Comparison of ENCODE assay signal across 8 cellular contexts in the genomic region with DNA sequence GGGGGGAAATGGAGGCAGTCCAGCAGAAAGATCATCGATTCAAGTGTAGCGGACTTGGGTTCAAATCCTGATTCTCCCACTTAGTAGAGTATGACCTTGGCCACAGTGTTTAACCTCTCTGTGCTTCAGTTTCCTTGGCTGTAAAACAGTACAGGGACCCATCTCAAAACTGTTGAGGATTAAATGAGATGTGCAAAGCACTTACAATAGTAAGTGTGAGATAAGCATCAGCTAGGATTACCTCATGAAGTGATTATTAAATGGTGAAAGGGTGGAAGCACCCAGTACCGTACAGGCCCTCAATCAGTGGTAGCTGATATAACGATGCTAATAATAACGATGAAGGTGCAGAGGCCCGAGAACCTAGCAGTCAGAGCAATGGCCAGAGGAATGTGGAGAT. TPM values are rescaled to one million over a fixed set of nuclear protein-coding genes. Genes with fewer than 3 reads are reported as not detected.
DNase-seq lines count a peak whose midpoint lies in the region; ATAC-seq lines count a peak whose summit lies in the region.

No MANE protein-coding gene starts in this region.

- peaks cover 29 to 63% (median 54%) of the 10 kb centered on the region in 4 donors for H3K4me1 Mint-ChIP-seq in CD4-positive, alpha-beta memory T cell
- peaks cover 14% of the 10 kb centered on the region for H3K4me1 Mint-ChIP-seq in activated T-helper 17 cell treated with anti-CD3 and anti-CD28 coated beads, Interleukin-2, amount 50 U/mL, for 72 hours

- H3K27me3 Mint-ChIP-seq in CD4-positive, alpha-beta memory T cell = no peaks in the 10 kb centered on the region
- H3K27me3 Mint-ChIP-seq in activated T-helper 17 cell treated with anti-CD3 and anti-CD28 coated beads, Interleukin-2, amount 50 U/mL, for 72 hours = no peaks in the 10 kb centered on the region

- H3K4me3 ChIP-seq in CD4-positive, alpha-beta memory T cell (ENCODE audit: low read length in 2 of 2) = peak overlapping the region; percentile 36 to 70
- H3K4me3 ChIP-seq in muscle layer of colon (ENCODE audit: low read depth in 1 of 2, low read length in 2 of 2) = no peak overlapping the region

- peak overlapping the region; percentile 96 to 100 (median 99) for H3K27ac Mint-ChIP-seq in CD4-positive, alpha-beta memory T cell
- H3K27ac Mint-ChIP-seq in activated T-helper 17 cell treated with anti-CD3 and anti-CD28 coated beads, Interleukin-2, amount 50 U/mL, for 72 hours = peak overlapping the region; percentile 98

- ATAC-seq in HG02759 (IDR thresholded peaks at IDR 0.05; ENCODE audit: unreplicated experiment) = peak; percentile 0
- ATAC-seq in activated T-helper 17 cell treated with anti-CD3 and anti-CD28 coated beads, Interleukin-2, amount 50 U/mL, for 72 hours (replicated peaks) = peak; percentile 7
- ATAC-seq in GM21390 (IDR thresholded peaks at IDR 0.05; ENCODE audit: unreplicated experiment) = no peak

- H3K36me3 Mint-ChIP-seq in CD4-positive, alpha-beta memory T cell = peaks cover 0 to 7% of the 10 kb centered on the region in 2 donors
- peaks cover 27% of the 10 kb centered on the region for H3K36me3 Mint-ChIP-seq in activated T-helper 17 cell treated with anti-CD3 and anti-CD28 coated beads, Interleukin-2, amount 50 U/mL, for 72 hours (ENCODE audit: low read depth)

- H3K4me3 Mint-ChIP-seq in CD4-positive, alpha-beta memory T cell = peak overlapping the region; percentile 73 to 92 (median 84)
- peak overlapping the region; percentile 88 for H3K4me3 Mint-ChIP-seq in activated T-helper 17 cell treated with anti-CD3 and anti-CD28 coated beads, Interleukin-2, amount 50 U/mL, for 72 hours

- intact Hi-C loops in CD4-positive, alpha-beta memory T cell (cut with micrococcal nuclease) = loop anchor here (1.0 to 5.0 kb wide), 7 partner anchors 15 to 419 kb away; a partner anchor contains a TSS

- no peaks in the 10 kb centered on the region for H3K36me3 ChIP-seq in CD4-positive, alpha-beta memory T cell (ENCODE audit: insufficient read depth, low read length)
- H3K36me3 ChIP-seq in muscle layer of colon (ENCODE audit: insufficient read depth, low read length) = no peaks in the 10 kb centered on the region

- peaks cover 53% of the 10 kb centered on the region for H3K4me1 ChIP-seq in CD4-positive, alpha-beta memory T cell (ENCODE audit: insufficient read depth, low read length)
- H3K4me1 ChIP-seq in muscle layer of colon (ENCODE audit: insufficient read depth, low read length) = peaks cover 11% of the 10 kb centered on the region

- peak overlapping the region; percentile 97 for H3K27ac ChIP-seq in CD4-positive, alpha-beta memory T cell (ENCODE audit: low read depth, low read length)
- peak overlapping the region; percentile 23 for H3K27ac ChIP-seq in muscle layer of colon (ENCODE audit: low read depth, low read length)

- H3K9ac ChIP-seq in muscle layer of colon (ENCODE audit: low read length) = peak overlapping the region; percentile 5

- no peaks in the 10 kb centered on the region for H3K9me3 ChIP-seq in CD4-positive, alpha-beta memory T cell (ENCODE audit: control insufficient read depth in 1 of 2, low read length in 2 of 2)
- no peaks in the 10 kb centered on the region for H3K9me3 ChIP-seq in muscle layer of colon (ENCODE audit: low read length)

- H3K27me3 ChIP-seq in CD4-positive, alpha-beta memory T cell (ENCODE audit: insufficient read depth, low read length) = no peaks in the 10 kb centered on the region
- H3K27me3 ChIP-seq in muscle layer of colon (ENCODE audit: control insufficient read depth in 1 of 2, insufficient read depth in 2 of 2, low read length in 2 of 2) = peaks cover 7 to 8% of the 10 kb centered on the region in 2 donors

- CTCF ChIA-PET in CD4-positive, alpha-beta memory T cell (lab: Charles Lee; ENCODE audit: partially characterized antibody) = interaction anchor here (0.7 to 13.2 kb wide), 21 partner anchors 9 to 221 kb away, joined by 3 to 462 read pairs (median 5); a partner anchor contains a TSS

- H3K9me3 Mint-ChIP-seq in CD4-positive, alpha-beta memory T cell = peaks cover 0 to 2% (median 0%) of the 10 kb centered on the region in 8 donors
- H3K9me3 Mint-ChIP-seq in activated T-helper 17 cell treated with anti-CD3 and anti-CD28 coated beads, Interleukin-2, amount 50 U/mL, for 72 hours = no peaks in the 10 kb centered on the region

- DNase-seq in CD4-positive, alpha-beta memory T cell = no peak
- no peak for DNase-seq in stimulated activated CD4-positive, alpha-beta T cell treated with anti-CD3 and anti-CD28 coated beads, Interleukin-2, amount 100 ng/mL, for 48 hours
- no peak for DNase-seq in central memory CD4-positive, alpha-beta T cell
- no peak for DNase-seq in COLO668 (lab: John Stamatoyannopoulos, UW; ENCODE audit: unreplicated experiment)

- POLR2A ChIA-PET in CD4-positive, alpha-beta memory T cell (lab: Charles Lee; ENCODE audit: partially characterized antibody) = interaction anchor here (0.6 to 20.8 kb wide), 19 partner anchors 9 to 345 kb away, joined by 3 to 1740 read pairs (median 10); a partner anchor contains a TSS

RNA-seq across cellular contexts. Expression of a gene that starts 45.1 kb away (rescaled TPM):
- 10 to 100 TPM; 56.1 to 61.3 TPM for total RNA-seq in CD4-positive, alpha-beta memory T cell
- 10 to 100 TPM; 53.4 to 61.9 TPM for polyA plus RNA-seq in CD4-positive, alpha-beta memory T cell
- total RNA-seq in activated T-helper 17 cell treated with anti-CD3 and anti-CD28 coated beads, Interleukin-2, amount 50 U/mL, for 72 hours = 100 to 1,000 TPM in 1 of 2 donors, 10 to 100 TPM in 1; 58.6 to 107 TPM

Comparison
In these comparisons a context has a peak if more than half of its experiments do, and no peak if none do; other contexts are left out.
1. H3K4me3 ChIP-seq: peak in CD4-positive, alpha-beta memory T cell (2 of 2); none in muscle layer of colon (0 of 2).